Comparison of ENCODE assay signal across 10 cellular contexts in genomic region chr15:99248000-99248727, GRCh38. TPM values are rescaled to one million over a fixed set of nuclear protein-coding genes. Genes with fewer than 3 reads are reported as not detected.
A peak's percentile ranks its signal among the peaks of the same experiment; 100 is the strongest.
DNase-seq lines count a peak whose midpoint lies in the region; ATAC-seq and TF ChIP-seq lines count a peak whose summit lies in the region.
"Had no signal": no experiment of that assay in that cellular context is flagged by ENCODE, and none has a peak within 500 bp of the region (broad histone marks: within the 10 kb centered on the region; RNA-seq: fewer than 3 reads in every experiment).

No MANE protein-coding gene starts in this region.

- 63% methylated on average over 7 of the region's 7 CpGs for WGBS in right lobe of liver (ENCODE audit: insufficient coverage, low coverage, low lambda C conversion rate, missing lambda C conversion rate)
- 72 to 78% methylated on average over 7 of the region's 7 CpGs for WGBS in upper lobe of left lung, 2 donors

- peaks cover 0 to 2% (median 0%) of the 10 kb centered on the region in 4 donors for H3K36me3 ChIP-seq in right lobe of liver
- no peaks in the 10 kb centered on the region for H3K36me3 ChIP-seq in upper lobe of left lung

- peaks cover 0 to 25% (median 4%) of the 10 kb centered on the region in 4 donors for H3K4me1 ChIP-seq in right lobe of liver
- H3K4me1 ChIP-seq in upper lobe of left lung, result peaks cover 9 to 29% (median 21%) of the 10 kb centered on the region in 4 donors

- DNase-seq in SKM-1 treated with dmso at 0.1 percent for 144 hours (lab: John Stamatoyannopoulos, UW; ENCODE audit: unreplicated experiment), result peak; percentile 12
- DNase-seq in SKM-1 (lab: John Stamatoyannopoulos, UW; ENCODE audit: unreplicated experiment), result no peak
- no peak for DNase-seq in astrocyte of the cerebellum (ENCODE audit: low read depth)
- no peak for DNase-seq in right lobe of liver
- no peak for DNase-seq in upper lobe of left lung
- DNase-seq in NCI-H2196 (lab: John Stamatoyannopoulos, UW; ENCODE audit: unreplicated experiment), result no peak
- DNase-seq: anterior cingulate cortex, NCI-H1417 treated with DMSO at 0.1 percent for 48 hours had no signal

- no peak for TF ChIP-seq POLR2A in right lobe of liver (IDR thresholded peaks at IDR 0.05)
- no peak for TF ChIP-seq POLR2A in upper lobe of left lung (IDR thresholded peaks at IDR 0.05)

- no peaks in the 10 kb centered on the region for H3K27me3 ChIP-seq in right lobe of liver
- H3K27me3 ChIP-seq in upper lobe of left lung, result no peaks in the 10 kb centered on the region

- H3K4me3 ChIP-seq in astrocyte of the cerebellum (ENCODE audit: low read depth, low read length), result peak overlapping the region; percentile 59
- H3K4me3 ChIP-seq in right lobe of liver, result peak overlapping the region; percentile 23 to 74 (median 60)
- peak overlapping the region in 3 of 4 donors; percentile 39 to 88 (median 80) for H3K4me3 ChIP-seq in upper lobe of left lung

- TF ChIP-seq EP300 in upper lobe of left lung (IDR thresholded peaks at IDR 0.05), result no peak

- intact Hi-C loops in right lobe of liver (cut with DNase I), result no loop called here

- H3K9me3 ChIP-seq in right lobe of liver (no peaks in the 10 kb centered on the region), upper lobe of left lung (no peaks in the 10 kb centered on the region)

- TF ChIP-seq CTCF in astrocyte of the cerebellum (IDR thresholded peaks at IDR 0.05; ENCODE audit: low read depth, low read length, missing control alignments) (no peak), right lobe of liver (IDR thresholded peaks at IDR 0.05) (no peak), upper lobe of left lung (IDR thresholded peaks at IDR 0.05) (no peak)

- in situ Hi-C loops in astrocyte of the cerebellum (cut with HindIII; ENCODE audit: low sequenced_read_pairs), result no loop called here

- H3K27ac ChIP-seq in right lobe of liver, result peak overlapping the region in 1 of 3 donors; percentile 85
- H3K27ac ChIP-seq in upper lobe of left lung, result no peak overlapping the region

- ATAC-seq in right lobe of liver, result no peak
- no peak for ATAC-seq in upper lobe of left lung (ENCODE audit: low FRiP score in 2 of 2)
- ATAC-seq in GM19395 (IDR thresholded peaks at IDR 0.05; ENCODE audit: unreplicated experiment), result no peak
- ATAC-seq in GM21825 (IDR thresholded peaks at IDR 0.05; ENCODE audit: unreplicated experiment), result no peak

RNA-seq across cellular contexts. Expression of gene TTC23, which starts 1.2 kb away (rescaled TPM):
- total RNA-seq in right lobe of liver (10 to 100 TPM in 3 of 6 experiments, 1 to 10 TPM in 3; 6.1 to 18.4 (median 9.1) TPM), upper lobe of left lung (10 to 100 TPM in 5 of 6 donors, 1 to 10 TPM in 1; 6.2 to 28.0 (median 15.3) TPM)

RNA-seq across cellular contexts. Expression of gene LRRC28, which starts 3.1 kb away (rescaled TPM):
- total RNA-seq in right lobe of liver (10 to 100 TPM; 21.8 to 70.1 (median 31.9) TPM), upper lobe of left lung (10 to 100 TPM; 15.6 to 70.2 (median 20.1) TPM)
